Comparison of ENCODE assay signal across 26 cellular contexts in genomic region chr20:58695895-58696375, GRCh38.
"Had no signal": no experiment of that assay in that cellular context is flagged by ENCODE, and none has a peak within 500 bp of the region (broad histone marks: within the 10 kb centered on the region; RNA-seq: fewer than 3 reads in every experiment).

No MANE protein-coding gene starts in this region.

- H3K27me3 ChIP-seq: breast epithelium, gastroesophageal sphincter, upper lobe of left lung had no signal

- H3K4me3 ChIP-seq: breast epithelium, gastroesophageal sphincter, lung, upper lobe of left lung had no signal

- H3K27ac ChIP-seq: breast epithelium, epithelial cell of prostate, gastroesophageal sphincter, upper lobe of left lung, WERI-Rb-1 had no signal

- H3K9me3 Mint-ChIP-seq: activated naive CD8-positive, alpha-beta T cell treated with anti-CD3 and anti-CD28 coated beads, Interleukin-2, amount 10 ng/mL, durations not matched to agents 7 days and 5 days; activated T-cell treated with anti-CD3 and anti-CD28 coated beads, Interleukin-2, amount 50 U/mL, for 4 hours; activated T-helper 2 cell treated with anti-CD3 and anti-CD28 coated beads, Interferon-gamma antibody, Interleukin-2, Interleukin-4, amounts not matched to agents 10 μg/mL and 5 μg/mL and 100 μg/mL, durations not matched to agents 14 hours and 24 hours and 36 hours; naive thymus-derived CD4-positive, alpha-beta T cell; neural crest cell; T-cell; T-helper 2 cell treated with Interferon-gamma antibody and Interleukin-4, amounts not matched to agents 5 μg/mL and 100 μg/mL, for 36 hours had no signal

- H3K27me3 Mint-ChIP-seq: activated naive CD8-positive, alpha-beta T cell treated with anti-CD3 and anti-CD28 coated beads, Interleukin-2, amount 10 ng/mL, durations not matched to agents 7 days and 5 days; naive thymus-derived CD4-positive, alpha-beta T cell; progenitor cell of endocrine pancreas; T-cell had no signal

- DNase-seq: activated CD4-positive, alpha-beta T cell treated with anti-CD3 and anti-CD28 coated beads, Interleukin-2, amount 50 U/mL, for 1 hour; activated CD4-positive, CD25-positive, alpha-beta regulatory T cell treated with anti-CD3 and anti-CD28 coated beads, Interleukin-2, amount 50 U/mL, for 72 hours; activated naive CD4-positive, alpha-beta T cell treated with Interleukin-2 at 50 U/mL for 16 hours; activated naive CD8-positive, alpha-beta T cell treated with anti-CD3 and anti-CD28 coated beads, Interleukin-2, amount 10 ng/mL, durations not matched to agents 7 days and 5 days; activated T-cell treated with anti-CD3 and anti-CD28 coated beads, Interleukin-2, amount 50 U/mL, for 4 hours; amniotic stem cell; cerebellar nuclear complex; cortex of kidney; hypothalamus; left cardiac atrium; stimulated activated CD4-positive, alpha-beta T cell treated with anti-CD3 and anti-CD28 coated beads, Interleukin-12 subunit alpha, Interleukin-12 subunit beta, amount 100 ng/mL, for 4 hours; stimulated activated CD4-positive, alpha-beta T cell treated with anti-CD3 and anti-CD28 coated beads, Interleukin-4, amount 100 ng/mL, for 4 hours; stimulated activated naive CD8-positive, alpha-beta T cell treated with anti-CD3 and anti-CD28 coated beads, Interleukin-15, Interleukin-2, amounts not matched to agents 100 U/mL and 50 U/mL, for 24 hours; T-cell; upper lobe of left lung; WERI-Rb-1 had no signal

- H3K4me3 Mint-ChIP-seq: activated naive CD8-positive, alpha-beta T cell treated with anti-CD3 and anti-CD28 coated beads, Interleukin-2, amount 10 ng/mL, durations not matched to agents 7 days and 5 days; activated T-cell treated with anti-CD3 and anti-CD28 coated beads, Interleukin-2, amount 50 U/mL, for 4 hours; naive thymus-derived CD4-positive, alpha-beta T cell; neural crest cell; T-cell; T-helper 2 cell treated with Interferon-gamma antibody and Interleukin-4, amounts not matched to agents 5 μg/mL and 100 μg/mL, for 36 hours had no signal

- ATAC-seq: activated T-cell treated with anti-CD3 and anti-CD28 coated beads, Interleukin-2, amount 50 U/mL, for 4 hours; gastroesophageal sphincter; left cardiac atrium; naive thymus-derived CD4-positive, alpha-beta T cell; stimulated activated naive CD8-positive, alpha-beta T cell treated with anti-CD3 and anti-CD28 coated beads, Interleukin-15, Interleukin-2, amounts not matched to agents 100 U/mL and 50 U/mL, for 24 hours; T-cell had no signal

- FAIRE-seq: islet of Langerhans had no signal

- H3K27ac Mint-ChIP-seq: activated naive CD8-positive, alpha-beta T cell treated with anti-CD3 and anti-CD28 coated beads, Interleukin-2, amount 10 ng/mL, durations not matched to agents 7 days and 5 days; activated T-helper 2 cell treated with anti-CD3 and anti-CD28 coated beads, Interferon-gamma antibody, Interleukin-2, Interleukin-4, amounts not matched to agents 10 μg/mL and 5 μg/mL and 100 μg/mL, durations not matched to agents 14 hours and 24 hours and 36 hours; naive thymus-derived CD4-positive, alpha-beta T cell; progenitor cell of endocrine pancreas; T-cell; T-helper 2 cell treated with Interferon-gamma antibody and Interleukin-4, amounts not matched to agents 5 μg/mL and 100 μg/mL, for 36 hours had no signal

- H3K9me3 ChIP-seq: breast epithelium, gastroesophageal sphincter, upper lobe of left lung had no signal
